15 cellular contexts compared by ENCODE assay signal in the genomic region with DNA sequence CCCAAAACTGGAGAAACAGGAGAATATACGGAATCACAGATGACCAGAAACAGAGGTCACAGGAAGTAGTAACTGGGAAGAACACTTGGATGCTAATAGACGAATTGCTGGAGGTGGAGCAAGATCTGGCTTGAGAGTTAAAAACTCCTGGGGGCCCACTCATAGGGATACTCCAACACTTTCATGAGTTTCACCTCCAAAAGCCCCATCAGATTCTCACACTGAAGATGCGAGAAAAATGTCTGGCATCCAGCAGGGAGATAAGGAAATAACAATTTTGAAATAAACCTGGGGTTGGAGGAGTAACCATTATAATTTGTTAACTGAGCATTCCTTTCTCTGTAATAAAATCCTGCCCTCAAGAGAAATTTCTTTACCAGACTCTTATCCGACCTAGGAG.
DNase-seq lines count a peak whose midpoint lies in the region; ATAC-seq and TF ChIP-seq lines count a peak whose summit lies in the region.
"Had no signal": no experiment of that assay in that cellular context is flagged by ENCODE, and none has a peak within 500 bp of the region (broad histone marks: within the 10 kb centered on the region; RNA-seq: fewer than 3 reads in every experiment).

No MANE protein-coding gene starts in this region.

- no peaks in the 10 kb centered on the region for H3K4me1 Mint-ChIP-seq in neural progenitor cell
- H3K4me1 Mint-ChIP-seq in naive thymus-derived CD8-positive, alpha-beta T cell: no peaks in the 10 kb centered on the region
- H3K4me1 Mint-ChIP-seq: CD4-positive, alpha-beta memory T cell had no signal

- H3K36me3 ChIP-seq in neural progenitor cell: no peaks in the 10 kb centered on the region
- no peaks in the 10 kb centered on the region for H3K36me3 ChIP-seq in H7 (replicated peaks; ENCODE audit: control insufficient read depth, insufficient read depth, low read length)

- no peaks in the 10 kb centered on the region for H3K4me1 ChIP-seq in neural progenitor cell

- no peaks in the 10 kb centered on the region for H4K20me1 ChIP-seq in neural progenitor cell (ENCODE audit: low read depth)

- H3K4me3 Mint-ChIP-seq in neural progenitor cell: no peak overlapping the region
- no peak overlapping the region for H3K4me3 Mint-ChIP-seq in naive thymus-derived CD8-positive, alpha-beta T cell
- H3K4me3 Mint-ChIP-seq: CD4-positive, alpha-beta memory T cell had no signal

- H3K9ac ChIP-seq in neural progenitor cell: no peak overlapping the region

- H3K27me3 ChIP-seq in neural progenitor cell: no peaks in the 10 kb centered on the region
- no peaks in the 10 kb centered on the region for H3K27me3 ChIP-seq in H7 (ENCODE audit: control insufficient read depth, insufficient read depth, low read length)

- DNase-seq in NCI-H226 (peak; percentile 97), choroid plexus epithelial cell (ENCODE audit: low read depth) (peak; percentile 4), neural progenitor cell (ENCODE audit: low spot score) (no peak), H7 (no peak), foreskin melanocyte (no peak)
- no peak for DNase-seq in naive thymus-derived CD8-positive, alpha-beta T cell
- DNase-seq: C1 segment of cervical spinal cord; Calu3; CD4-positive, alpha-beta memory T cell; COR-L47; DMS53; DMS79 treated with DMSO at 0.1 percent for 48 hours; GF-D8; GOT3 had no signal

- peak overlapping the region; percentile 0 for H2AFZ ChIP-seq in neural progenitor cell (replicated peaks)

- no peaks in the 10 kb centered on the region for H3K79me2 ChIP-seq in neural progenitor cell (ENCODE audit: low read depth)

- H3K9me3 ChIP-seq in neural progenitor cell (ENCODE audit: low read depth): no peaks in the 10 kb centered on the region

- no peak overlapping the region for H3K27ac Mint-ChIP-seq in neural progenitor cell
- H3K27ac Mint-ChIP-seq in naive thymus-derived CD8-positive, alpha-beta T cell: no peak overlapping the region
- H3K27ac Mint-ChIP-seq: CD4-positive, alpha-beta memory T cell had no signal

- no peak for ATAC-seq in naive thymus-derived CD8-positive, alpha-beta T cell
- ATAC-seq: HCT116 had no signal

- H3K9me3 Mint-ChIP-seq in neural progenitor cell: peaks cover 18% of the 10 kb centered on the region
- peaks cover 0 to 18% (median 0%) of the 10 kb centered on the region in 9 donors for H3K9me3 Mint-ChIP-seq in naive thymus-derived CD8-positive, alpha-beta T cell

- H3F3A ChIP-seq in neural progenitor cell (ENCODE audit: low read depth): no peaks in the 10 kb centered on the region

- H3K27ac ChIP-seq in neural progenitor cell: no peak overlapping the region

- TF ChIP-seq CTCF in choroid plexus epithelial cell (conservative IDR thresholded peaks at IDR 0.05; ENCODE audit: low read depth, low read length) (no peak), neural progenitor cell (IDR thresholded peaks at IDR 0.05) (no peak)

- H3K27me3 Mint-ChIP-seq in neural progenitor cell (ENCODE audit: insufficient read depth, low read depth): no peaks in the 10 kb centered on the region
- peaks cover 17 to 49% (median 26%) of the 10 kb centered on the region in 5 donors for H3K27me3 Mint-ChIP-seq in naive thymus-derived CD8-positive, alpha-beta T cell

- no peak overlapping the region for H3K4me2 ChIP-seq in neural progenitor cell

- H3K4me3 ChIP-seq in choroid plexus epithelial cell (ENCODE audit: low read depth, low read length) (no peak overlapping the region), neural progenitor cell (no peak overlapping the region), H7 (ENCODE audit: insufficient read depth, low read depth, low read length) (no peak overlapping the region)

- H3K36me3 Mint-ChIP-seq in neural progenitor cell: no peaks in the 10 kb centered on the region
- peaks cover 0 to 5% (median 4%) of the 10 kb centered on the region in 3 donors for H3K36me3 Mint-ChIP-seq in naive thymus-derived CD8-positive, alpha-beta T cell
- H3K36me3 Mint-ChIP-seq: CD4-positive, alpha-beta memory T cell had no signal

- POLR2A ChIA-PET in naive thymus-derived CD8-positive, alpha-beta T cell (lab: Charles Lee): no interaction called here

Comparison
In these comparisons a context has a peak if more than half of its experiments do, and no peak if none do; other contexts are left out.
1. DNase-seq: peak in NCI-H226 (single experiment) and choroid plexus epithelial cell (single experiment); none in neural progenitor cell (single experiment), H7 (single experiment), naive thymus-derived CD8-positive, alpha-beta T cell (0 of 10) and foreskin melanocyte (single experiment).